In genomic region chr4:55807556-55807955, GRCh38 we compare ENCODE assay signal across 35 cellular contexts. TPM values are rescaled to one million over a fixed set of nuclear protein-coding genes. Genes with fewer than 3 reads are reported as not detected.
"Had no signal": no experiment of that assay in that cellular context is flagged by ENCODE, and none has a peak within 500 bp of the region (broad histone marks: within the 10 kb centered on the region; RNA-seq: fewer than 3 reads in every experiment).

No MANE protein-coding gene starts in this region.

- H3K27me3 Mint-ChIP-seq: activated naive CD8-positive, alpha-beta T cell treated with anti-CD3 and anti-CD28 coated beads, Interleukin-2, amount 10 ng/mL, durations not matched to agents 7 days and 5 days had no signal

- H3K4me1 Mint-ChIP-seq: activated CD4-positive, alpha-beta T cell treated with anti-CD3 and anti-CD28 coated beads, Interleukin-2, amount 10 ng/mL, durations not matched to agents 7 days and 5 days; activated naive CD4-positive, alpha-beta T cell treated with anti-CD3 and anti-CD28 coated beads, Interleukin-2, amount 50 U/mL, for 24 hours; activated naive CD8-positive, alpha-beta T cell treated with anti-CD3 and anti-CD28 coated beads, Interleukin-2, amount 10 ng/mL, durations not matched to agents 7 days and 5 days; central memory CD8-positive, alpha-beta T cell had no signal

- H3K36me3 Mint-ChIP-seq: activated naive CD4-positive, alpha-beta T cell treated with anti-CD3 and anti-CD28 coated beads, Interleukin-2, amount 50 U/mL, for 24 hours; activated naive CD8-positive, alpha-beta T cell treated with anti-CD3 and anti-CD28 coated beads, Interleukin-2, amount 10 ng/mL, durations not matched to agents 7 days and 5 days had no signal

- DNase-seq: activated CD4-positive, alpha-beta T cell treated with anti-CD3 and anti-CD28 coated beads, Interleukin-2, amount 10 ng/mL, durations not matched to agents 7 days and 5 days; activated CD4-positive, alpha-beta T cell treated with anti-CD3 and anti-CD28 coated beads, Interleukin-2, amount 50 U/mL, for 48 hours; activated CD8-positive, alpha-beta T cell treated with anti-CD3 and anti-CD28 coated beads, Interleukin-2, amount 10 ng/mL, durations not matched to agents 7 days and 5 days; activated gamma-delta T cell; activated naive CD4-positive, alpha-beta T cell treated with Interleukin-2 at 50 U/mL for 16 hours; activated naive CD8-positive, alpha-beta T cell treated with anti-CD3 and anti-CD28 coated beads, Interleukin-2, amount 10 ng/mL, durations not matched to agents 7 days and 5 days; activated T-cell treated with anti-CD3 and anti-CD28 coated beads, Interleukin-2, amount 50 U/mL, for 24 hours; amygdala; colonic mucosa; Kasumi-1; KG1; MG63; NCI-H1048; NCI-H1105 treated with DMSO at 0.1 percent for 48 hours; NCI-H1436; NCI-H187; NCI-H2029 treated with DMSO at 0.1 percent for 48 hours; NCI-H2171; NCI-H2227 treated with DMSO at 0.1 percent for 48 hours; NCI-H524 treated with DMSO at 0.1 percent for 48 hours; NCI-H82; NK-92 treated with Interleukin-12 subunit alpha and Interleukin-12 subunit beta, amount 100 ng/mL, for 24 hours; PC-3; Peyer's patch; SW 1271 had no signal

- H3K9me3 Mint-ChIP-seq: activated CD4-positive, alpha-beta T cell treated with anti-CD3 and anti-CD28 coated beads, Interleukin-2, amount 10 ng/mL, durations not matched to agents 7 days and 5 days; activated naive CD4-positive, alpha-beta T cell treated with anti-CD3 and anti-CD28 coated beads, Interleukin-2, amount 50 U/mL, for 24 hours; activated naive CD8-positive, alpha-beta T cell treated with anti-CD3 and anti-CD28 coated beads, Interleukin-2, amount 10 ng/mL, durations not matched to agents 7 days and 5 days; activated T-cell treated with anti-CD3 and anti-CD28 coated beads, Interleukin-2, amount 50 U/mL, for 24 hours; activated T-helper 2 cell treated with anti-CD3 and anti-CD28 coated beads, Interferon-gamma antibody, Interleukin-2, Interleukin-4, amounts not matched to agents 10 μg/mL and 5 μg/mL and 100 μg/mL, durations not matched to agents 14 hours and 24 hours and 36 hours; central memory CD8-positive, alpha-beta T cell; T-helper 2 cell treated with Interferon-gamma antibody and Interleukin-4, amounts not matched to agents 5 μg/mL and 100 μg/mL, for 36 hours had no signal

- H3K4me3 Mint-ChIP-seq: activated CD4-positive, alpha-beta T cell treated with anti-CD3 and anti-CD28 coated beads, Interleukin-2, amount 10 ng/mL, durations not matched to agents 7 days and 5 days; activated CD8-positive, alpha-beta T cell treated with anti-CD3 and anti-CD28 coated beads, Interleukin-2, amount 10 ng/mL, durations not matched to agents 7 days and 5 days; activated naive CD4-positive, alpha-beta T cell treated with anti-CD3 and anti-CD28 coated beads, Interleukin-2, amount 50 U/mL, for 24 hours; activated naive CD8-positive, alpha-beta T cell treated with anti-CD3 and anti-CD28 coated beads, Interleukin-2, amount 10 ng/mL, durations not matched to agents 7 days and 5 days; activated T-cell treated with anti-CD3 and anti-CD28 coated beads, Interleukin-2, amount 50 U/mL, for 24 hours; central memory CD8-positive, alpha-beta T cell; T-helper 2 cell treated with Interferon-gamma antibody and Interleukin-4, amounts not matched to agents 5 μg/mL and 100 μg/mL, for 36 hours had no signal

- H3K27ac Mint-ChIP-seq: activated CD4-positive, alpha-beta T cell treated with anti-CD3 and anti-CD28 coated beads, Interleukin-2, amount 10 ng/mL, durations not matched to agents 7 days and 5 days; activated CD8-positive, alpha-beta T cell treated with anti-CD3 and anti-CD28 coated beads, Interleukin-2, amount 10 ng/mL, durations not matched to agents 7 days and 5 days; activated naive CD8-positive, alpha-beta T cell treated with anti-CD3 and anti-CD28 coated beads, Interleukin-2, amount 10 ng/mL, durations not matched to agents 7 days and 5 days; activated T-cell treated with anti-CD3 and anti-CD28 coated beads, Interleukin-2, amount 50 U/mL, for 24 hours; activated T-helper 2 cell treated with anti-CD3 and anti-CD28 coated beads, Interferon-gamma antibody, Interleukin-2, Interleukin-4, amounts not matched to agents 10 μg/mL and 5 μg/mL and 100 μg/mL, durations not matched to agents 14 hours and 24 hours and 36 hours; T-helper 2 cell treated with Interferon-gamma antibody and Interleukin-4, amounts not matched to agents 5 μg/mL and 100 μg/mL, for 36 hours had no signal

- ATAC-seq: activated CD8-positive, alpha-beta T cell treated with anti-CD3 and anti-CD28 coated beads, Interleukin-2, amount 10 ng/mL, durations not matched to agents 7 days and 5 days; Right ventricle myocardium inferior had no signal

RNA-seq across cellular contexts. Expression of gene EXOC1L, which starts 12.0 kb away (rescaled TPM):
- total RNA-seq: activated CD4-positive, alpha-beta T cell treated with anti-CD3 and anti-CD28 coated beads, Interleukin-2, amount 10 ng/mL, durations not matched to agents 7 days and 5 days; activated CD8-positive, alpha-beta T cell treated with anti-CD3 and anti-CD28 coated beads, Interleukin-2, amount 10 ng/mL, durations not matched to agents 7 days and 5 days; activated naive CD8-positive, alpha-beta T cell treated with anti-CD3 and anti-CD28 coated beads, Interleukin-2, amount 10 ng/mL, durations not matched to agents 7 days and 5 days; activated T-helper 2 cell treated with anti-CD3 and anti-CD28 coated beads, Interferon-gamma antibody, Interleukin-2, Interleukin-4, amounts not matched to agents 10 μg/mL and 5 μg/mL and 100 μg/mL, durations not matched to agents 14 hours and 24 hours and 36 hours; ascending aorta; cardiac muscle cell; chondrocyte; colonic mucosa; NCI-H460; PC-3; Peyer's patch; Right ventricle myocardium inferior; T-helper 1 cell treated with Interleukin-12 subunit alpha and Interleukin-12 subunit beta and Interleukin-4 antibody, amounts not matched to agents 30 ng/mL and 1 ng/mL, for 36 hours had no signal
